In genomic region chr6:27546522-27546921, GRCh38 we compare ENCODE assay signal across 13 cellular contexts.
DNase-seq lines count a peak whose midpoint lies in the region; ATAC-seq and TF ChIP-seq lines count a peak whose summit lies in the region.
"Had no signal": no experiment of that assay in that cellular context is flagged by ENCODE, and none has a peak within 500 bp of the region (broad histone marks: within the 10 kb centered on the region; RNA-seq: fewer than 3 reads in every experiment).

No MANE protein-coding gene starts in this region.

- no peaks in the 10 kb centered on the region for H3K9me3 ChIP-seq in HUES48 (ENCODE audit: control insufficient read depth, insufficient read depth, low read length)
- H3K9me3 ChIP-seq in neural progenitor cell (ENCODE audit: low read depth), result no peaks in the 10 kb centered on the region
- H3K9me3 ChIP-seq: Caco-2 had no signal

- DNase-seq in GM23338 (ENCODE audit: low spot score) (no peak), cerebellar cortex (ENCODE audit: low spot score) (peak; percentile 29), neural progenitor cell (ENCODE audit: low spot score) (no peak), HuH-7 (ENCODE audit: low spot score) (no peak)
- no peak for DNase-seq in activated naive CD4-positive, alpha-beta T cell treated with anti-CD3 and anti-CD28 coated beads, Interleukin-2, amount 10 ng/mL, durations not matched to agents 7 days and 5 days
- DNase-seq: AML-193; Caco-2; CD8-positive, alpha-beta memory T cell; DMS53; GF-D8 had no signal

- H3K4me3 Mint-ChIP-seq in GM23338 (peak overlapping the region; percentile 89), neural progenitor cell (peak overlapping the region; percentile 87)
- no peak overlapping the region for H3K4me3 Mint-ChIP-seq in activated naive CD4-positive, alpha-beta T cell treated with anti-CD3 and anti-CD28 coated beads, Interleukin-2, amount 10 ng/mL, durations not matched to agents 7 days and 5 days
- H3K4me3 Mint-ChIP-seq: CD8-positive, alpha-beta memory T cell had no signal

- H3K9ac ChIP-seq in HUES48 (ENCODE audit: low read depth, low read length) (no peak overlapping the region), neural progenitor cell (no peak overlapping the region)
- H3K9ac ChIP-seq: BLaER1 had no signal

- H3K9me3 Mint-ChIP-seq in GM23338 (peaks cover 3% of the 10 kb centered on the region; the same call in 2 of the 3 replicates), neural progenitor cell (peaks cover 19% of the 10 kb centered on the region)
- peaks cover 19% of the 10 kb centered on the region for H3K9me3 Mint-ChIP-seq in activated naive CD4-positive, alpha-beta T cell treated with anti-CD3 and anti-CD28 coated beads, Interleukin-2, amount 10 ng/mL, durations not matched to agents 7 days and 5 days

- H3K9me2 ChIP-seq in GM23338 (ENCODE audit: insufficient read depth), result no peaks in the 10 kb centered on the region

- H3K27ac ChIP-seq in GM23338 (ENCODE audit: low read depth) (no peak overlapping the region), HUES48 (ENCODE audit: low read depth, low read length) (no peak overlapping the region), neural progenitor cell (no peak overlapping the region)
- H3K27ac ChIP-seq: BLaER1 had no signal

- H3K27me3 ChIP-seq in GM23338 (ENCODE audit: insufficient read depth) (peaks cover 11% of the 10 kb centered on the region; the same call in 1 of the 2 replicates), HUES48 (ENCODE audit: control insufficient read depth, insufficient read depth, low read length) (peaks cover 4% of the 10 kb centered on the region; the same call in 1 of the 2 replicates), neural progenitor cell (peaks cover 69% of the 10 kb centered on the region)
- H3K27me3 ChIP-seq: BLaER1 had no signal

- H3K36me3 Mint-ChIP-seq in GM23338 (ENCODE audit: low read depth) (no peaks in the 10 kb centered on the region; the same call in 2 of the 3 replicates), neural progenitor cell (no peaks in the 10 kb centered on the region)
- H3K36me3 Mint-ChIP-seq in activated naive CD4-positive, alpha-beta T cell treated with anti-CD3 and anti-CD28 coated beads, Interleukin-2, amount 10 ng/mL, durations not matched to agents 7 days and 5 days, result peaks cover 10% of the 10 kb centered on the region
- H3K36me3 Mint-ChIP-seq: CD8-positive, alpha-beta memory T cell had no signal

- peak overlapping the region; percentile 66; the same call in 1 of the 2 replicates for H3K4me3 ChIP-seq in GM23338
- H3K4me3 ChIP-seq in HUES48 (ENCODE audit: low read depth, low read length), result 0 out of 2 replicates have a peak overlapping the region, but pooled peaks have one; percentile 92
- no peak overlapping the region for H3K4me3 ChIP-seq in neural progenitor cell
- H3K4me3 ChIP-seq: BLaER1 had no signal

- H3K36me3 ChIP-seq in GM23338 (ENCODE audit: insufficient read depth) (no peaks in the 10 kb centered on the region), HUES48 (ENCODE audit: control insufficient read depth, insufficient read depth, low read length) (no peaks in the 10 kb centered on the region), neural progenitor cell (no peaks in the 10 kb centered on the region)
- H3K36me3 ChIP-seq: BLaER1 had no signal

- H2AFZ ChIP-seq in GM23338 (no peak overlapping the region), neural progenitor cell (replicated peaks) (no peak overlapping the region)

- no peak overlapping the region for H3K27ac Mint-ChIP-seq in GM23338
- H3K27ac Mint-ChIP-seq in neural progenitor cell, result no peak overlapping the region
- H3K27ac Mint-ChIP-seq in activated naive CD4-positive, alpha-beta T cell treated with anti-CD3 and anti-CD28 coated beads, Interleukin-2, amount 10 ng/mL, durations not matched to agents 7 days and 5 days, result no peak overlapping the region

- H3K79me2 ChIP-seq in GM23338 (replicated peaks; ENCODE audit: insufficient read depth), result no peaks in the 10 kb centered on the region
- H3K79me2 ChIP-seq in neural progenitor cell (ENCODE audit: low read depth), result no peaks in the 10 kb centered on the region

- TF ChIP-seq CTCF in GM23338 (conservative IDR thresholded peaks at IDR 0.05; ENCODE audit: low read depth in 2 of 2) (no peak), neural progenitor cell (IDR thresholded peaks at IDR 0.05) (no peak)

- H3K27me3 Mint-ChIP-seq in GM23338 (ENCODE audit: insufficient read depth, low read depth, poor library complexity), result peaks cover 34% of the 10 kb centered on the region
- peaks cover 50% of the 10 kb centered on the region for H3K27me3 Mint-ChIP-seq in neural progenitor cell (ENCODE audit: insufficient read depth, low read depth)
- H3K27me3 Mint-ChIP-seq in activated naive CD4-positive, alpha-beta T cell treated with anti-CD3 and anti-CD28 coated beads, Interleukin-2, amount 10 ng/mL, durations not matched to agents 7 days and 5 days, result peaks cover 85% of the 10 kb centered on the region

- H3K4me2 ChIP-seq in GM23338 (no peak overlapping the region), neural progenitor cell (no peak overlapping the region)
- H3K4me2 ChIP-seq: BLaER1 had no signal

- ATAC-seq in GM23338, result no peak
- no peak for ATAC-seq in HG02973 (IDR thresholded peaks at IDR 0.05; ENCODE audit: unreplicated experiment)

- H4K20me1 ChIP-seq in GM23338 (replicated peaks; ENCODE audit: insufficient read depth) (no peaks in the 10 kb centered on the region), neural progenitor cell (ENCODE audit: low read depth) (no peaks in the 10 kb centered on the region)
- H4K20me1 ChIP-seq: BLaER1 had no signal

- H3K4me1 Mint-ChIP-seq in GM23338, result peaks cover 14% of the 10 kb centered on the region
- peaks cover 24% of the 10 kb centered on the region for H3K4me1 Mint-ChIP-seq in neural progenitor cell
- H3K4me1 Mint-ChIP-seq in activated naive CD4-positive, alpha-beta T cell treated with anti-CD3 and anti-CD28 coated beads, Interleukin-2, amount 10 ng/mL, durations not matched to agents 7 days and 5 days, result peaks cover 26% of the 10 kb centered on the region

- no peaks in the 10 kb centered on the region for H3K4me1 ChIP-seq in GM23338 (ENCODE audit: insufficient read depth)
- H3K4me1 ChIP-seq in HUES48 (ENCODE audit: control insufficient read depth, insufficient read depth, low read length), result no peaks in the 10 kb centered on the region
- no peaks in the 10 kb centered on the region for H3K4me1 ChIP-seq in neural progenitor cell
- H3K4me1 ChIP-seq: BLaER1 had no signal

- no peaks in the 10 kb centered on the region for H3F3A ChIP-seq in GM23338 (replicated peaks; ENCODE audit: low read depth)
- peaks cover 29% of the 10 kb centered on the region for H3F3A ChIP-seq in neural progenitor cell (ENCODE audit: low read depth)

- CTCF ChIA-PET in activated naive CD4-positive, alpha-beta T cell treated with anti-CD3 and anti-CD28 coated beads, Interleukin-2, amount 10 ng/mL, durations not matched to agents 7 days and 5 days (lab: Charles Lee), result no interaction called here

TF ChIP-seq in GM23338, 12 proteins besides CTCF, POLR2A, EP300 and RAD21 (continues in another document):
- no peak for TF ChIP-seq POLR2AphosphoS5 (IDR thresholded peaks at IDR 0.05; ENCODE audit: low read depth)
- no peak for TF ChIP-seq STAT1 (IDR thresholded peaks at IDR 0.05; ENCODE audit: unreplicated experiment)
- no peak for TF ChIP-seq ZNF331 (CRISPR knock-in tag; IDR thresholded peaks at IDR 0.05; ENCODE audit: low read depth)
- TF ChIP-seq EZH2 (IDR thresholded peaks at IDR 0.05; ENCODE audit: low read depth, unreplicated experiment), result no peak
- no peak for TF ChIP-seq CREB1 (CRISPR knock-in tag; IDR thresholded peaks at IDR 0.05; ENCODE audit: low read depth)
- TF ChIP-seq JUNB (IDR thresholded peaks at IDR 0.05; ENCODE audit: unreplicated experiment), result no peak
- TF ChIP-seq REST (IDR thresholded peaks at IDR 0.05; ENCODE audit: unreplicated experiment), result no peak
